ENCODE assay signal across 23 cellular contexts in the genomic region with DNA sequence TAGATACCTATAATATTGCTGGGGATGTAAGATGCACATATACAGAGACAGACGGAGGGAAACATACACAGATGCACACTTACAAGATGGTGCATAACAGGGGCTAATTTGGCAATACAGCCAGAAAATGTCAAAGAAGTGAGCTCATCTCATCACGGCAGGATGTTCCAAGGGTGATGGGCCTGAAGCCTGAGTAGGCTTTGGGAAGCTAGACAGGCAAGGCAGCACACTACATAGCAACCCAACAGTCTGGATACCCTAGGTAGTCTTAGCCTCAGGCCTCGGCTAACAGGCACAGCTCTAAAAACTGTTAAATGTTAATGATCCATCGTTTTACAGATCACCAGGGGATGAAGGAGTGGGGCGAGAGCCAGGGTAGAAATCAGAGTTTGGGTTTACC.
DNase-seq lines count a peak whose midpoint lies in the region; ATAC-seq, FAIRE-seq and TF ChIP-seq lines count a peak whose summit lies in the region.
"Had no signal": no experiment of that assay in that cellular context is flagged by ENCODE, and none has a peak within 500 bp of the region (broad histone marks: within the 10 kb centered on the region; RNA-seq: fewer than 3 reads in every experiment).

No MANE protein-coding gene starts in this region.

- no TSS peak for BruUV-seq in PC-3 (replicated peaks; lab: Mats Ljungman, UMichigan)

- H3K27me3 ChIP-seq in GM23338 (ENCODE audit: insufficient read depth) (no peaks in the 10 kb centered on the region), astrocyte (ENCODE audit: insufficient read depth, low read length) (no peaks in the 10 kb centered on the region), PC-3 (ENCODE audit: low read length) (no peaks in the 10 kb centered on the region)
- H3K27me3 ChIP-seq: MG63 had no signal

- no peaks in the 10 kb centered on the region; the same call in 2 of the 3 replicates for H3K9me3 Mint-ChIP-seq in GM23338
- H3K9me3 Mint-ChIP-seq in astrocyte (ENCODE audit: unreplicated experiment) = no peaks in the 10 kb centered on the region
- no peaks in the 10 kb centered on the region for H3K9me3 Mint-ChIP-seq in osteocyte (ENCODE audit: unreplicated experiment)
- H3K9me3 Mint-ChIP-seq: CD14-positive monocyte had no signal

- H3K4me3 Mint-ChIP-seq in GM23338 (no peak overlapping the region), astrocyte (ENCODE audit: unreplicated experiment) (no peak overlapping the region), osteocyte (ENCODE audit: unreplicated experiment) (no peak overlapping the region)
- H3K4me3 Mint-ChIP-seq: B cell, CD14-positive monocyte had no signal

- peaks cover 35% of the 10 kb centered on the region for H3K4me1 ChIP-seq in GM23338 (ENCODE audit: insufficient read depth)
- H3K4me1 ChIP-seq in astrocyte (ENCODE audit: insufficient read depth, low read length) = no peaks in the 10 kb centered on the region
- peaks cover 9% of the 10 kb centered on the region for H3K4me1 ChIP-seq in PC-3 (ENCODE audit: insufficient read depth, low read length)

- no peaks in the 10 kb centered on the region for H3F3A ChIP-seq in GM23338 (replicated peaks; ENCODE audit: low read depth)
- no peaks in the 10 kb centered on the region for H3F3A ChIP-seq in PC-3 (ENCODE audit: low read length, unreplicated experiment)

- intact Hi-C loops in PC-3 (cut with micrococcal nuclease) = no loop called here

- H3K27ac Mint-ChIP-seq in GM23338 (no peak overlapping the region; the same call in 1 of the 2 replicates), astrocyte (ENCODE audit: unreplicated experiment) (peak overlapping the region; percentile 54), osteocyte (ENCODE audit: unreplicated experiment) (peak overlapping the region; percentile 11)
- H3K27ac Mint-ChIP-seq: B cell, CD14-positive monocyte had no signal

- H3K79me2 ChIP-seq in GM23338 (replicated peaks; ENCODE audit: insufficient read depth) (peaks cover 79% of the 10 kb centered on the region), astrocyte (ENCODE audit: insufficient read depth, low read length) (no peaks in the 10 kb centered on the region), PC-3 (ENCODE audit: low read length) (no peaks in the 10 kb centered on the region; the same call in 1 of the 2 replicates)

- peaks cover 44% of the 10 kb centered on the region for H3K4me1 Mint-ChIP-seq in GM23338
- H3K4me1 Mint-ChIP-seq in astrocyte (ENCODE audit: low read depth, unreplicated experiment) = peaks cover 30% of the 10 kb centered on the region
- peaks cover 42% of the 10 kb centered on the region for H3K4me1 Mint-ChIP-seq in osteocyte (ENCODE audit: unreplicated experiment)
- H3K4me1 Mint-ChIP-seq: CD14-positive monocyte had no signal

- H3K9me3 ChIP-seq in astrocyte (ENCODE audit: insufficient read depth, low read depth, low read length) (no peaks in the 10 kb centered on the region), PC-3 (ENCODE audit: low read length) (no peaks in the 10 kb centered on the region)
- H3K9me3 ChIP-seq: MG63, SK-N-SH had no signal

- no peaks in the 10 kb centered on the region for H3K36me3 Mint-ChIP-seq in GM23338 (ENCODE audit: low read depth)
- H3K36me3 Mint-ChIP-seq in astrocyte (ENCODE audit: low read depth, unreplicated experiment) = peaks cover 13% of the 10 kb centered on the region
- H3K36me3 Mint-ChIP-seq in osteocyte (ENCODE audit: unreplicated experiment) = peaks cover 3% of the 10 kb centered on the region
- H3K36me3 Mint-ChIP-seq: CD14-positive monocyte had no signal

- no peak for DNase-seq in GM23338 (ENCODE audit: low spot score)
- DNase-seq in astrocyte (ENCODE audit: low read depth) = no peak
- peak; percentile 54 for DNase-seq in iris pigment epithelial cell (ENCODE audit: low read depth)
- no peak for DNase-seq in osteocyte (ENCODE audit: extremely low spot score, unreplicated experiment)
- no peak for DNase-seq in activated CD4-positive, alpha-beta T cell treated with anti-CD3 and anti-CD28 coated beads, Interleukin-2, amount 50 U/mL, for 1 hour
- DNase-seq in PC-3 = no peak
- no peak for DNase-seq in D721Med (ENCODE audit: insufficient read length, low spot score)
- no peak for DNase-seq in RCC 7860 (ENCODE audit: low spot score)
- DNase-seq: DMS79 treated with DMSO at 0.1 percent for 48 hours, GOT3, MG63, NCI-H1417, NCI-H1694 treated with DMSO at 0.1 percent for 48 hours, NCI-H446 treated with DMSO at 0.1 percent for 48 hours, NCI-H526 treated with DMSO at 0.1 percent for 48 hours, RPMI8226, SIG-M5, SK-N-SH had no signal

- ATAC-seq in GM23338 (peak; percentile 84), PC-3 (no peak)
- ATAC-seq: K562 had no signal

- POLR2A ChIA-PET in PC-3 (lab: Charles Lee; ENCODE audit: unreplicated experiment) = no interaction called here

- no peak for FAIRE-seq in astrocyte (lab: Jason Lieb, UNC)
- FAIRE-seq in D721Med (lab: Jason Lieb, UNC) = no peak
- no peak for FAIRE-seq in RCC 7860 (lab: Jason Lieb, UNC)
- FAIRE-seq: A204.1, GM12891, K562 had no signal

- H3K27ac ChIP-seq in GM23338 (ENCODE audit: low read depth) (no peak overlapping the region), astrocyte (ENCODE audit: low read depth, low read length) (no peak overlapping the region), PC-3 (ENCODE audit: low read length) (no peak overlapping the region)

- H3K36me3 ChIP-seq in GM23338 (ENCODE audit: insufficient read depth) (no peaks in the 10 kb centered on the region), astrocyte (ENCODE audit: insufficient read depth, low read length) (no peaks in the 10 kb centered on the region), PC-3 (ENCODE audit: low read depth, low read length) (no peaks in the 10 kb centered on the region; the same call in 1 of the 2 replicates)
- H3K36me3 ChIP-seq: MG63 had no signal

- H2AFZ ChIP-seq in GM23338 (no peak overlapping the region), astrocyte (ENCODE audit: low read depth, low read length) (no peak overlapping the region), PC-3 (ENCODE audit: low read length) (no peak overlapping the region)

- TF ChIP-seq CTCF in GM23338 (conservative IDR thresholded peaks at IDR 0.05; ENCODE audit: low read depth in 2 of 2) (no peak), astrocyte (IDR thresholded peaks at IDR 0.05; ENCODE audit: insufficient read depth, low read depth, low read length) (no peak), osteocyte (IDR thresholded peaks at IDR 0.05) (no peak), PC-3 (conservative IDR thresholded peaks at IDR 0.05; ENCODE audit: low read depth, low read length) (no peak), D721Med (IDR thresholded peaks at IDR 0.05; ENCODE audit: insufficient read depth, missing control alignments) (no peak)

- H3K4me2 ChIP-seq in GM23338 = 0 out of 2 replicates have a peak overlapping the region, but pooled peaks have one; percentile 6
- no peak overlapping the region for H3K4me2 ChIP-seq in astrocyte (ENCODE audit: low read length)
- no peak overlapping the region for H3K4me2 ChIP-seq in PC-3 (ENCODE audit: low read length)
- H3K4me2 ChIP-seq: SK-N-SH had no signal

- H3K9ac ChIP-seq in astrocyte (ENCODE audit: low read length) (no peak overlapping the region), PC-3 (ENCODE audit: low read length) (no peak overlapping the region)
- H3K9ac ChIP-seq: SK-N-SH had no signal

- H4K20me1 ChIP-seq in GM23338 (replicated peaks; ENCODE audit: insufficient read depth) (peaks cover 25% of the 10 kb centered on the region; the same call in 1 of the 2 replicates), astrocyte (ENCODE audit: insufficient read depth, low read length) (peaks cover 6% of the 10 kb centered on the region), PC-3 (ENCODE audit: low read length) (no peaks in the 10 kb centered on the region; the same call in 1 of the 2 replicates)

- CTCF ChIA-PET in PC-3 (lab: Charles Lee) = no interaction called here

- H3K9me2 ChIP-seq in GM23338 (ENCODE audit: insufficient read depth) (no peaks in the 10 kb centered on the region), PC-3 (replicated peaks; ENCODE audit: low read length) (no peaks in the 10 kb centered on the region)
- H3K9me2 ChIP-seq: SK-N-SH had no signal

- H3K27me3 Mint-ChIP-seq in GM23338 (ENCODE audit: insufficient read depth, low read depth, poor library complexity) = peaks cover 7% of the 10 kb centered on the region
- H3K27me3 Mint-ChIP-seq in astrocyte (ENCODE audit: low read depth, unreplicated experiment) = no peaks in the 10 kb centered on the region
- no peaks in the 10 kb centered on the region for H3K27me3 Mint-ChIP-seq in osteocyte (ENCODE audit: unreplicated experiment)
- H3K27me3 Mint-ChIP-seq: B cell had no signal

- no peak overlapping the region for H3K4me3 ChIP-seq in GM23338
- no peak overlapping the region for H3K4me3 ChIP-seq in astrocyte (ENCODE audit: insufficient read depth, low read depth, low read length)
- H3K4me3 ChIP-seq in PC-3 (ENCODE audit: low read length) = no peak overlapping the region
- H3K4me3 ChIP-seq: K562, MG63 had no signal
